Comparison of ENCODE assay signal across 8 cellular contexts in genomic region chr10:104231784-104232612, GRCh38. TPM values are rescaled to one million over a fixed set of nuclear protein-coding genes. Genes with fewer than 3 reads are reported as not detected.
DNase-seq lines count a peak whose midpoint lies in the region; ATAC-seq and TF ChIP-seq lines count a peak whose summit lies in the region.

Gene CFAP43 (minus strand): TSS chr10:104232364. CDS start chr10:104232246, 118 bp downstream.

- H3K27me3 ChIP-seq in GM06990 (replicated peaks; ENCODE audit: control insufficient read depth, insufficient read depth, low read length) (no peaks in the 10 kb centered on the region), adipocyte (replicated peaks; ENCODE audit: control insufficient read depth, insufficient read depth, low read length) (no peaks in the 10 kb centered on the region), thoracic aorta (replicated peaks; ENCODE audit: insufficient read depth) (no peaks in the 10 kb centered on the region)

- peaks cover 14% of the 10 kb centered on the region for H3K9me3 ChIP-seq in adipocyte (ENCODE audit: control insufficient read depth, low read length)
- H3K9me3 ChIP-seq in thoracic aorta = no peaks in the 10 kb centered on the region

- peaks cover 9% of the 10 kb centered on the region for H3K4me1 Mint-ChIP-seq in osteocyte (ENCODE audit: unreplicated experiment)

- H3K4me1 ChIP-seq in adipocyte (ENCODE audit: control insufficient read depth, insufficient read depth, low read length) (no peaks in the 10 kb centered on the region), thoracic aorta (ENCODE audit: control insufficient read depth in 1 of 2, low read depth in 2 of 2) (peaks cover 5 to 6% of the 10 kb centered on the region in 2 donors)

- no peaks in the 10 kb centered on the region for H3K36me3 Mint-ChIP-seq in osteocyte (ENCODE audit: unreplicated experiment)

- H3K27ac ChIP-seq in thoracic aorta = no peak within 1 kb of the TSS

- peak within 1 kb of the TSS; percentile 83 for H3K9ac ChIP-seq in adipocyte (ENCODE audit: low read length)

- peaks cover 52% of the 10 kb centered on the region for H3K27me3 Mint-ChIP-seq in osteocyte (ENCODE audit: unreplicated experiment)

- ATAC-seq in HG02642 (IDR thresholded peaks at IDR 0.05; ENCODE audit: poor library complexity, unreplicated experiment) (peak; percentile 100), Right ventricle myocardium superior (ENCODE audit: poor library complexity) (peak; percentile 100), thoracic aorta (ENCODE audit: insufficient number of reproducible peaks, low FRiP score, low read depth) (peak; percentile 98)

- H3K4me3 ChIP-seq in GM06990 (replicated peaks; ENCODE audit: low read depth, low read length) (peak within 1 kb of the TSS; percentile 86), adipocyte (ENCODE audit: low read length) (peak within 1 kb of the TSS; percentile 91), thoracic aorta (peak within 1 kb of the TSS; percentile 75)

- intact Hi-C loops in Right ventricle myocardium superior (cut with DNase I) = no loop called here

- H3K4me3 Mint-ChIP-seq in osteocyte (ENCODE audit: unreplicated experiment) = peak within 1 kb of the TSS; percentile 79

- TF ChIP-seq CTCF in GM06990 (IDR thresholded peaks at IDR 0.05; ENCODE audit: insufficient read depth, low read length, poor library complexity, severe bottlenecking) = no peak
- TF ChIP-seq CTCF in osteocyte (IDR thresholded peaks at IDR 0.05) = no peak
- no peak for TF ChIP-seq CTCF in thoracic aorta (IDR thresholded peaks at IDR 0.05)

- H3K36me3 ChIP-seq in GM06990 (ENCODE audit: control insufficient read depth, insufficient read depth, low read length) (no peaks in the 10 kb centered on the region), adipocyte (ENCODE audit: control insufficient read depth, insufficient read depth, low read length, severe bottlenecking) (no peaks in the 10 kb centered on the region), thoracic aorta (no peaks in the 10 kb centered on the region)

- peak; percentile 94 for DNase-seq in GM06990 (ENCODE audit: extremely low read depth, insufficient read length)
- peak; percentile 86 for DNase-seq in NCI-H1105 treated with DMSO at 0.1 percent for 48 hours (lab: John Stamatoyannopoulos, UW)
- peak; percentile 94 for DNase-seq in SW480 (ENCODE audit: low spot score)
- DNase-seq in adipocyte (ENCODE audit: low read depth) = peak; percentile 99
- DNase-seq in Right ventricle myocardium superior = peak; percentile 99
- peak; percentile 99 for DNase-seq in osteocyte (ENCODE audit: extremely low spot score, unreplicated experiment)
- DNase-seq in thoracic aorta (ENCODE audit: low spot score) = peak; percentile 94

- H3K27ac Mint-ChIP-seq in osteocyte (ENCODE audit: unreplicated experiment) = peak within 1 kb of the TSS; percentile 60

- no peaks in the 10 kb centered on the region for H3K9me3 Mint-ChIP-seq in osteocyte (ENCODE audit: unreplicated experiment)

RNA-seq across cellular contexts. Expression of gene CFAP43, which starts in this region (rescaled TPM):
- total RNA-seq in Right ventricle myocardium superior = not detected
- 0.13 TPM in 1 of 2 replicates, not detected in the other for total RNA-seq in osteocyte
- total RNA-seq in thoracic aorta = under 1 TPM in 1 of 2 donors, not detected in 1; 0.85 TPM

Comparison
In these comparisons a context has a peak if more than half of its experiments do, and no peak if none do; other contexts are left out.
1. Peak in DNase-seq and ATAC-seq in Right ventricle myocardium superior; RNA of the gene not detected or under 1 TPM.
2. Peak in DNase-seq in osteocyte; RNA of the gene not detected or under 1 TPM.
3. Peak in DNase-seq, ATAC-seq and H3K4me3 ChIP-seq in thoracic aorta; RNA of the gene not detected or under 1 TPM.